ENCODE assay signal across 21 cellular contexts in genomic region chr13:44605711-44606110, GRCh38. TPM values are rescaled to one million over a fixed set of nuclear protein-coding genes. Genes with fewer than 3 reads are reported as not detected.
DNase-seq lines count a peak whose midpoint lies in the region; ATAC-seq and TF ChIP-seq lines count a peak whose summit lies in the region.
"Had no signal": no experiment of that assay in that cellular context is flagged by ENCODE, and none has a peak within 500 bp of the region (broad histone marks: within the 10 kb centered on the region; RNA-seq: fewer than 3 reads in every experiment).

No MANE protein-coding gene starts in this region.

- no peak for ATAC-seq in HG03139 (IDR thresholded peaks at IDR 0.05; ENCODE audit: unreplicated experiment)
- no peak for ATAC-seq in activated CD8-positive, alpha-beta memory T cell treated with anti-CD3 and anti-CD28 coated beads, Interleukin-2, amount 10 ng/mL, durations not matched to agents 7 days and 5 days
- no peak for ATAC-seq in GM18858 (IDR thresholded peaks at IDR 0.05; ENCODE audit: unreplicated experiment)
- ATAC-seq: CD8-positive, alpha-beta T cell; GM12878; HCT116 had no signal

- no peaks in the 10 kb centered on the region for H3K36me3 ChIP-seq in A673 (ENCODE audit: insufficient read depth, low read length, poor library complexity, severe bottlenecking)
- no peaks in the 10 kb centered on the region for H3K36me3 ChIP-seq in SK-N-MC (ENCODE audit: insufficient read depth, low read length)
- H3K36me3 ChIP-seq: BLaER1 had no signal

- CTCF ChIA-PET in A673 (lab: Charles Lee), result no interaction called here
- CTCF ChIA-PET in activated CD8-positive, alpha-beta memory T cell treated with anti-CD3 and anti-CD28 coated beads, Interleukin-2, amount 10 ng/mL, durations not matched to agents 7 days and 5 days (lab: Charles Lee), result no interaction called here

- POLR2A ChIA-PET in A673 (lab: Charles Lee; ENCODE audit: low non-redundant PET), result no interaction called here

- peak; percentile 31 for DNase-seq in A673 (ENCODE audit: low spot score)
- DNase-seq in GM03348 (ENCODE audit: low spot score), result peak; percentile 14
- peak; percentile 35 for DNase-seq in SK-N-MC (ENCODE audit: low read depth, low spot score)
- peak; percentile 68 for DNase-seq in fibroblast of gingiva (ENCODE audit: low read depth)
- no peak for DNase-seq in osteocyte (ENCODE audit: extremely low spot score, unreplicated experiment)
- DNase-seq in activated CD8-positive, alpha-beta memory T cell treated with anti-CD3 and anti-CD28 coated beads, Interleukin-2, amount 10 ng/mL, durations not matched to agents 7 days and 5 days, result no peak
- DNase-seq: ACHN; Caco-2; CD4-positive, CD25-positive, alpha-beta regulatory T cell; CD8-positive, alpha-beta T cell; DMS153; DND-41; GOT3 had no signal

- H3K9me3 ChIP-seq in A673 (ENCODE audit: low read depth, low read length, poor library complexity, severe bottlenecking) (no peaks in the 10 kb centered on the region), SK-N-MC (ENCODE audit: low read depth, low read length) (no peaks in the 10 kb centered on the region)

- H3K4me3 Mint-ChIP-seq in osteocyte (ENCODE audit: unreplicated experiment), result no peak overlapping the region
- H3K4me3 Mint-ChIP-seq in activated CD8-positive, alpha-beta memory T cell treated with anti-CD3 and anti-CD28 coated beads, Interleukin-2, amount 10 ng/mL, durations not matched to agents 7 days and 5 days, result no peak overlapping the region
- H3K4me3 Mint-ChIP-seq: B cell; CD4-positive, CD25-positive, alpha-beta regulatory T cell; CD8-positive, alpha-beta T cell had no signal

- H3K4me1 Mint-ChIP-seq in osteocyte (ENCODE audit: unreplicated experiment), result no peaks in the 10 kb centered on the region
- no peaks in the 10 kb centered on the region for H3K4me1 Mint-ChIP-seq in activated CD8-positive, alpha-beta memory T cell treated with anti-CD3 and anti-CD28 coated beads, Interleukin-2, amount 10 ng/mL, durations not matched to agents 7 days and 5 days
- H3K4me1 Mint-ChIP-seq: B cell; CD4-positive, CD25-positive, alpha-beta regulatory T cell had no signal

- H3K27ac Mint-ChIP-seq in osteocyte (ENCODE audit: unreplicated experiment), result no peak overlapping the region
- no peak overlapping the region for H3K27ac Mint-ChIP-seq in activated CD8-positive, alpha-beta memory T cell treated with anti-CD3 and anti-CD28 coated beads, Interleukin-2, amount 10 ng/mL, durations not matched to agents 7 days and 5 days
- H3K27ac Mint-ChIP-seq: B cell; CD4-positive, CD25-positive, alpha-beta regulatory T cell; CD8-positive, alpha-beta T cell had no signal

- H3K27me3 Mint-ChIP-seq in osteocyte (ENCODE audit: unreplicated experiment), result no peaks in the 10 kb centered on the region
- H3K27me3 Mint-ChIP-seq in activated CD8-positive, alpha-beta memory T cell treated with anti-CD3 and anti-CD28 coated beads, Interleukin-2, amount 10 ng/mL, durations not matched to agents 7 days and 5 days, result peaks cover 19% of the 10 kb centered on the region

- intact Hi-C loops in A673 (cut with micrococcal nuclease; ENCODE audit: unreplicated experiment), result no loop called here

- H3K36me3 Mint-ChIP-seq in osteocyte (ENCODE audit: unreplicated experiment), result peaks cover 4% of the 10 kb centered on the region
- H3K36me3 Mint-ChIP-seq in activated CD8-positive, alpha-beta memory T cell treated with anti-CD3 and anti-CD28 coated beads, Interleukin-2, amount 10 ng/mL, durations not matched to agents 7 days and 5 days, result peaks cover 3% of the 10 kb centered on the region
- H3K36me3 Mint-ChIP-seq: CD8-positive, alpha-beta T cell had no signal

- H3K27me3 ChIP-seq in A673 (replicated peaks; ENCODE audit: insufficient read depth, low read depth, low read length, poor library complexity), result no peaks in the 10 kb centered on the region
- H3K27me3 ChIP-seq: BLaER1 had no signal

- peak overlapping the region; percentile 53 for H3K9ac ChIP-seq in SK-N-MC (ENCODE audit: insufficient read length)
- H3K9ac ChIP-seq: BLaER1 had no signal

- no TSS peak for BruUV-seq in A673 (replicated peaks; lab: Mats Ljungman, UMichigan)

- H3K27ac ChIP-seq in A673 (ENCODE audit: low read depth, low read length, poor library complexity, severe bottlenecking) (no peak overlapping the region), SK-N-MC (peak overlapping the region; percentile 36; the same call in 1 of the 2 replicates)
- H3K27ac ChIP-seq: 22Rv1, BLaER1, C4-2B had no signal

- H3K4me3 ChIP-seq in A673 (ENCODE audit: low read depth, low read length, poor library complexity, severe bottlenecking) (no peak overlapping the region), SK-N-MC (peak overlapping the region; percentile 30; the same call in 1 of the 2 replicates)
- H3K4me3 ChIP-seq: BLaER1, GM12878 had no signal

- TF ChIP-seq CTCF in A673 (conservative IDR thresholded peaks at IDR 0.05; ENCODE audit: low read depth, low read length) (no peak), osteocyte (IDR thresholded peaks at IDR 0.05) (no peak)

- H3K4me1 ChIP-seq in A673 (ENCODE audit: insufficient read depth, low read length, poor library complexity, severe bottlenecking), result peaks cover 3% of the 10 kb centered on the region
- H3K4me1 ChIP-seq: BLaER1 had no signal

- H3K9me3 Mint-ChIP-seq in osteocyte (ENCODE audit: unreplicated experiment), result peaks cover 9% of the 10 kb centered on the region
- H3K9me3 Mint-ChIP-seq in activated CD8-positive, alpha-beta memory T cell treated with anti-CD3 and anti-CD28 coated beads, Interleukin-2, amount 10 ng/mL, durations not matched to agents 7 days and 5 days (ENCODE audit: low read depth), result peaks cover 4% of the 10 kb centered on the region

RNA-seq across cellular contexts. Expression of gene TSC22D1, which starts 29.6 kb away (rescaled TPM):
- total RNA-seq in A673 (2021), result 37.2 and 40.4 TPM in 2 replicates
- total RNA-seq in osteocyte, result 118 and 122 TPM in 2 replicates
- 10 to 100 TPM in 1 of 2 experiments, 1 to 10 TPM in 1; 8.0 to 17.9 TPM for total RNA-seq in activated CD8-positive, alpha-beta memory T cell treated with anti-CD3 and anti-CD28 coated beads, Interleukin-2, amount 10 ng/mL, durations not matched to agents 7 days and 5 days

Comparison
In these comparisons a context has a peak if more than half of its experiments do, and no peak if none do; other contexts are left out.
1. DNase-seq: peak in A673 (single experiment), GM03348 (single experiment), SK-N-MC (single experiment) and fibroblast of gingiva (single experiment); none in osteocyte (single experiment) and activated CD8-positive, alpha-beta memory T cell treated with anti-CD3 and anti-CD28 coated beads, Interleukin-2, amount 10 ng/mL, durations not matched to agents 7 days and 5 days (single experiment).